8 cellular contexts compared by ENCODE assay signal in the genomic region with DNA sequence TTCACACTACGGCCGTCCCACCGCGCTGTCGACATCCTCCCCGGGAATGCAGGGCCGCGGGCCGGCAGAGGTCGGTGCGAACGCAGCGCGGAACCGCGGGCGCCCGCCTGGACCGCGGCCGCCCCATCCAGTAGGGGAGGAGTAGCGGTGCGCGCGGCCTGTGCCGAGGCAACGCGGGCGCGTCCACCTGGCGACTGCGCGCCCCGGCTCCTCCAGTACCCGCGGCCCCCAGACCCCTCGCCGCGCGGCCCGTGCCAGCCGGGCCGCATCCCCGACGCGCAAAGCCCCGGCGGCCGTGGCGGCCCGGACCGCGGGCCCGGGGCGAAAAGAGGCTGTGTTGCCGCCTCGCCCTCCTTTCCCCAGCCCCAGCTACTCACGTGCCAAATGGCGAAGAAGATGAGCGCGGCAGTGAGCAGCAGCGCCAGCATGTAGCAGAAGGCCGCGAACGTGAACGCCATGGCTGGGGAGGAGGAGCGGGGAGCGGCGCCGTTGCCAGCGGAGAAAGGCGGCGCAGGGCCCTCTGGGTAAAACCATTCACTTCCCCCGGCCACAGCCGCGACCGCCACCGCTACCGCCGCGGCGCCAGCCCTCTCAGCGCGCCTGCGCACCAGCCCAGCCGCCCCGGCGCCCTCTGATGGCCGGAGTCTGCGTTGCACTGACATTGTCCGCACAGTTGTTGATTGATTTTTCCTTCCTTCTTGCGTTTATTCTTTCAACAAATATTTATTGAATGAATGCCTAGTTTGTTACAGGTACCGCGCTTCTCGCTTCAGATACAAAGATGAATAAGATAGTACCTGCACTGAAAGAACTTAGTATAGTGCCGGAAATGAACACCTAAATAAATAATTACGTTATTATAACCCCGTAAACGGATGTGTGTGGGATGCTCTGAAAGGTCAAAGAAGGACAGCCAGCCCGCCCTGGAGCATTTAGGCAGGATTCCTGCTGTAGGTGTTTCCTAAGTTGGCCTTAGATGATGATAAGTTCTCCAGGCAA. TPM values are rescaled to one million over a fixed set of nuclear protein-coding genes. Genes with fewer than 3 reads are reported as not detected.
DNase-seq lines count a peak whose midpoint lies in the region; ATAC-seq and TF ChIP-seq lines count a peak whose summit lies in the region.

Gene CNIH1, minus strand, starts transcription at position 505 of the 999 bp plus-strand sequence. Its CDS starts 47 bp downstream, at position 458.

- ATAC-seq in GM18909 (IDR thresholded peaks at IDR 0.05; ENCODE audit: poor library complexity, unreplicated experiment) (peak; percentile 95), HG03175 (IDR thresholded peaks at IDR 0.05; ENCODE audit: unreplicated experiment) (peak; percentile 96), WTC11 (peak; percentile 94)

- POLR2A ChIA-PET in WTC11 (lab: Charles Lee), result no interaction called here

- peak within 1 kb of the TSS; percentile 98 for H3K27ac Mint-ChIP-seq in WTC11

- peak within 1 kb of the TSS; percentile 91 for H3K4me3 Mint-ChIP-seq in WTC11

- peak; percentile 99 for DNase-seq in AG08396 (ENCODE audit: low spot score)
- DNase-seq in NCI-H2227 treated with DMSO at 0.1 percent for 48 hours (lab: John Stamatoyannopoulos, UW), result peak; percentile 92
- DNase-seq in WTC11 (ENCODE audit: low spot score), result peak; percentile 92
- peak; percentile 93 to 95 for DNase-seq in cardiac fibroblast (ENCODE audit: low read depth in 2 of 2)
- DNase-seq in inferior parietal cortex (ENCODE audit: extremely low spot score), result peak; percentile 91
- peak; percentile 91 for DNase-seq in stimulated activated CD4-positive, alpha-beta T cell treated with anti-CD3 and anti-CD28 coated beads, Interleukin-12 subunit alpha, Interleukin-12 subunit beta, amount 100 ng/mL, for 4 hours

- 0 out of 2 replicates have a peak, but pooled peaks cover 7% of the 10 kb centered on the region for H3K9me3 Mint-ChIP-seq in WTC11

- peaks cover 3% of the 10 kb centered on the region; the same call in 1 of the 2 replicates for H3K27me3 Mint-ChIP-seq in WTC11 (ENCODE audit: low read depth)

- peak; percentile 89 for TF ChIP-seq CTCF in WTC11 (IDR thresholded peaks at IDR 0.05)
- TF ChIP-seq CTCF in cardiac fibroblast (IDR thresholded peaks at IDR 0.05; ENCODE audit: low read depth, low read length), result peak; percentile 80

- H3K4me1 Mint-ChIP-seq in WTC11, result peaks cover 51% of the 10 kb centered on the region

- CTCF ChIA-PET in WTC11 (lab: Charles Lee), result interaction anchor here (0.7 to 1.1 kb wide), 2 partner anchors 47 to 74 kb away, joined by 3 to 5 read pairs; no protein-coding TSS in a partner anchor

- H3K4me3 ChIP-seq in cardiac fibroblast (replicated peaks in 1 of 2; ENCODE audit: low read depth in 2 of 2, low read length in 2 of 2), result peak within 1 kb of the TSS; percentile 69 to 82

- H3K36me3 Mint-ChIP-seq in WTC11, result no peaks in the 10 kb centered on the region

TF ChIP-seq in WTC11, 78 proteins besides CTCF, POLR2A, EP300 and RAD21 (continues in another document):
- TF ChIP-seq SMAD3 (CRISPR knock-in tag; IDR thresholded peaks at IDR 0.05; ENCODE audit: borderline replicate concordance) (0 out of 2 replicates have a peak, but pooled peaks have one; percentile 55), FOXJ3 (CRISPR knock-in tag; IDR thresholded peaks at IDR 0.05; ENCODE audit: borderline replicate concordance) (no peak), STAT6 (CRISPR knock-in tag; conservative IDR thresholded peaks at IDR 0.05; ENCODE audit: low read depth) (peak; percentile 92; the same call in 1 of the 2 replicates), PRRX2 (CRISPR knock-in tag; IDR thresholded peaks at IDR 0.05) (0 out of 2 replicates have a peak, but pooled peaks have one; percentile 63), TP53 (CRISPR knock-in tag; IDR thresholded peaks at IDR 0.05) (peak; percentile 86; the same call in 1 of the 2 replicates), CREM (CRISPR knock-in tag; IDR thresholded peaks at IDR 0.05) (peak; percentile 27; the same call in 1 of the 2 replicates), ZNF416 (CRISPR knock-in tag; IDR thresholded peaks at IDR 0.05) (peak; percentile 59; the same call in 1 of the 2 replicates), HMGXB4 (CRISPR knock-in tag; IDR thresholded peaks at IDR 0.05) (peak; percentile 90), NR3C1 (CRISPR knock-in tag; conservative IDR thresholded peaks at IDR 0.05; ENCODE audit: low read depth) (0 out of 2 replicates have a peak, but pooled peaks have one; percentile 91), ETV6 (CRISPR knock-in tag; IDR thresholded peaks at IDR 0.05) (peak; percentile 48; the same call in 1 of the 2 replicates)
- TF ChIP-seq, protein P1, sequence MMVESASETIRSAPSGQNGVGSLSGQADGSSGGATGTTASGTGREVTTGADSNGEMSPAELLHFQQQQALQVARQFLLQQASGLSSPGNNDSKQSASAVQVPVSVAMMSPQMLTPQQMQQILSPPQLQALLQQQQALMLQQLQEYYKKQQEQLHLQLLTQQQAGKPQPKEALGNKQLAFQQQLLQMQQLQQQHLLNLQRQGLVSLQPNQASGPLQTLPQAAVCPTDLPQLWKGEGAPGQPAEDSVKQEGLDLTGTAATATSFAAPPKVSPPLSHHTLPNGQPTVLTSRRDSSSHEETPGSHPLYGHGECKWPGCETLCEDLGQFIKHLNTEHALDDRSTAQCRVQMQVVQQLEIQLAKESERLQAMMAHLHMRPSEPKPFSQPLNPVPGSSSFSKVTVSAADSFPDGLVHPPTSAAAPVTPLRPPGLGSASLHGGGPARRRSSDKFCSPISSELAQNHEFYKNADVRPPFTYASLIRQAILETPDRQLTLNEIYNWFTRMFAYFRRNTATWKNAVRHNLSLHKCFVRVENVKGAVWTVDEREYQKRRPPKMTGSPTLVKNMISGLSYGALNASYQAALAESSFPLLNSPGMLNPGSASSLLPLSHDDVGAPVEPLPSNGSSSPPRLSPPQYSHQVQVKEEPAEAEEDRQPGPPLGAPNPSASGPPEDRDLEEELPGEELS (CRISPR knock-in tag; IDR thresholded peaks at IDR 0.05), result no peak
- TF ChIP-seq, protein P2, sequence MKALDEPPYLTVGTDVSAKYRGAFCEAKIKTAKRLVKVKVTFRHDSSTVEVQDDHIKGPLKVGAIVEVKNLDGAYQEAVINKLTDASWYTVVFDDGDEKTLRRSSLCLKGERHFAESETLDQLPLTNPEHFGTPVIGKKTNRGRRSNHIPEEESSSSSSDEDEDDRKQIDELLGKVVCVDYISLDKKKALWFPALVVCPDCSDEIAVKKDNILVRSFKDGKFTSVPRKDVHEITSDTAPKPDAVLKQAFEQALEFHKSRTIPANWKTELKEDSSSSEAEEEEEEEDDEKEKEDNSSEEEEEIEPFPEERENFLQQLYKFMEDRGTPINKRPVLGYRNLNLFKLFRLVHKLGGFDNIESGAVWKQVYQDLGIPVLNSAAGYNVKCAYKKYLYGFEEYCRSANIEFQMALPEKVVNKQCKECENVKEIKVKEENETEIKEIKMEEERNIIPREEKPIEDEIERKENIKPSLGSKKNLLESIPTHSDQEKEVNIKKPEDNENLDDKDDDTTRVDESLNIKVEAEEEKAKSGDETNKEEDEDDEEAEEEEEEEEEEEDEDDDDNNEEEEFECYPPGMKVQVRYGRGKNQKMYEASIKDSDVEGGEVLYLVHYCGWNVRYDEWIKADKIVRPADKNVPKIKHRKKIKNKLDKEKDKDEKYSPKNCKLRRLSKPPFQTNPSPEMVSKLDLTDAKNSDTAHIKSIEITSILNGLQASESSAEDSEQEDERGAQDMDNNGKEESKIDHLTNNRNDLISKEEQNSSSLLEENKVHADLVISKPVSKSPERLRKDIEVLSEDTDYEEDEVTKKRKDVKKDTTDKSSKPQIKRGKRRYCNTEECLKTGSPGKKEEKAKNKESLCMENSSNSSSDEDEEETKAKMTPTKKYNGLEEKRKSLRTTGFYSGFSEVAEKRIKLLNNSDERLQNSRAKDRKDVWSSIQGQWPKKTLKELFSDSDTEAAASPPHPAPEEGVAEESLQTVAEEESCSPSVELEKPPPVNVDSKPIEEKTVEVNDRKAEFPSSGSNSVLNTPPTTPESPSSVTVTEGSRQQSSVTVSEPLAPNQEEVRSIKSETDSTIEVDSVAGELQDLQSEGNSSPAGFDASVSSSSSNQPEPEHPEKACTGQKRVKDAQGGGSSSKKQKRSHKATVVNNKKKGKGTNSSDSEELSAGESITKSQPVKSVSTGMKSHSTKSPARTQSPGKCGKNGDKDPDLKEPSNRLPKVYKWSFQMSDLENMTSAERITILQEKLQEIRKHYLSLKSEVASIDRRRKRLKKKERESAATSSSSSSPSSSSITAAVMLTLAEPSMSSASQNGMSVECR (CRISPR knock-in tag; IDR thresholded peaks at IDR 0.05; ENCODE audit: borderline replicate concordance), result no peak; the same call in 1 of the 2 replicates

RNA-seq across cellular contexts. Expression of gene CNIH1, which starts in this region (rescaled TPM):
- 80.7 to 93.9 TPM (median 90.8 TPM) in 3 replicates for total RNA-seq in WTC11 (2021)

Comparison
In these comparisons a context has a peak if more than half of its experiments do, and no peak if none do; other contexts are left out.
1. Peak in every context shown above with its lines: DNase-seq, ATAC-seq and H3K4me3 ChIP-seq.